7 cellular contexts compared by ENCODE assay signal in genomic region chr12:27244680-27245005, GRCh38. TPM values are rescaled to one million over a fixed set of nuclear protein-coding genes. Genes with fewer than 3 reads are reported as not detected.
DNase-seq lines count a peak whose midpoint lies in the region; ATAC-seq and TF ChIP-seq lines count a peak whose summit lies in the region.

No MANE protein-coding gene starts in this region.

- CTCF ChIA-PET in PC-9 (lab: Charles Lee), result interaction anchor here (0.7 to 1.6 kb wide), 3 partner anchors 62 to 543 kb away, joined by 3 to 6 read pairs (median 3); no protein-coding TSS in a partner anchor

- H3K18ac ChIP-seq in trophoblast cell (ENCODE audit: low read length), result peak overlapping the region; percentile 76

- peak overlapping the region; percentile 32 for H2BK5ac ChIP-seq in trophoblast cell (ENCODE audit: low read depth, low read length, poor library complexity)

- WGBS in trophoblast cell (ENCODE audit: extremely low coverage, insufficient coverage, insufficient read length), result no CpG with 5 or more reads among the region's 13 CpGs

- H4K91ac ChIP-seq in trophoblast cell (ENCODE audit: low read depth, low read length), result peak overlapping the region; percentile 63

- 0 out of 2 replicates have a peak, but pooled peaks have one; percentile 4 for TF ChIP-seq CTCF in PC-9 (conservative IDR thresholded peaks at IDR 0.05)
- TF ChIP-seq CTCF in epithelial cell of proximal tubule (conservative IDR thresholded peaks at IDR 0.05; ENCODE audit: low read depth, low read length), result no peak

- H3K4ac ChIP-seq in trophoblast cell (ENCODE audit: low read depth, low read length), result peak overlapping the region; percentile 60

- peaks cover 9% of the 10 kb centered on the region for H3K79me1 ChIP-seq in trophoblast cell (ENCODE audit: low read length)

- H3K4me3 ChIP-seq in PC-9 (peak overlapping the region; percentile 64), epithelial cell of proximal tubule (ENCODE audit: low read depth, low read length) (peak overlapping the region; percentile 66), trophoblast cell (ENCODE audit: low read depth, low read length) (peak overlapping the region; percentile 84)

- peak overlapping the region; percentile 59 for H4K8ac ChIP-seq in trophoblast cell (ENCODE audit: low read depth, low read length)

- H3K4me2 ChIP-seq in PC-9, result peak overlapping the region; percentile 86
- peak overlapping the region; percentile 72 for H3K4me2 ChIP-seq in trophoblast cell (ENCODE audit: low read length)

- intact Hi-C loops in PC-9 (cut with micrococcal nuclease; ENCODE audit: unreplicated experiment), result loop anchor here (1.0 to 5.0 kb wide), 5 partner anchors 58 to 230 kb away; partner anchors contain the start of gene TM7SF3

- H3K36me3 ChIP-seq in PC-9 (ENCODE audit: low read depth) (no peaks in the 10 kb centered on the region), trophoblast cell (ENCODE audit: control insufficient read depth in 1 of 2, insufficient read depth in 2 of 2, low read length in 2 of 2) (no peaks in the 10 kb centered on the region)

- H3K79me2 ChIP-seq in PC-9 (ENCODE audit: low read depth) (peaks cover 45% of the 10 kb centered on the region), trophoblast cell (ENCODE audit: control insufficient read depth, insufficient read depth, low read length, poor library complexity) (peaks cover 5% of the 10 kb centered on the region)

- peak overlapping the region; percentile 65 for H2BK120ac ChIP-seq in trophoblast cell (ENCODE audit: insufficient read depth, low read length, poor library complexity)

- H3F3A ChIP-seq in PC-9 (ENCODE audit: insufficient read depth, low read depth), result peaks cover 21% of the 10 kb centered on the region

- H2AFZ ChIP-seq in PC-9 (peak overlapping the region; percentile 89), trophoblast cell (ENCODE audit: insufficient read depth, low read length, poor library complexity) (peak overlapping the region; percentile 73)

- no peak overlapping the region for H2BK12ac ChIP-seq in trophoblast cell (ENCODE audit: low read length)

- peak overlapping the region; percentile 90 for H3K9ac ChIP-seq in trophoblast cell (ENCODE audit: low read length)

- no peak overlapping the region for H2AK5ac ChIP-seq in trophoblast cell (ENCODE audit: low read length)

- TSS peak; percentile 60 for BruUV-seq in PC-9 (replicated peaks; lab: Mats Ljungman, UMichigan)

- peak; percentile 5 for ATAC-seq in GM21528 (IDR thresholded peaks at IDR 0.05; ENCODE audit: low FRiP score, unreplicated experiment)

- POLR2A ChIA-PET in PC-9 (lab: Charles Lee; ENCODE audit: unreplicated experiment), result interaction anchor here (0.5 to 1.1 kb wide), 8 partner anchors 27 to 1144 kb away, joined by 3 to 12 read pairs (median 3); no protein-coding TSS in a partner anchor

- DNase-seq in PC-9 (no peak), epithelial cell of proximal tubule (ENCODE audit: low read depth) (no peak), trophoblast cell (no peak), DMS53 (lab: John Stamatoyannopoulos, UW) (no peak), iPS-NIHi7 (ENCODE audit: extremely low spot score) (no peak)
- DNase-seq in effector CD4-positive, alpha-beta T cell, result no peak

- H3K9me3 ChIP-seq in PC-9 (ENCODE audit: insufficient read depth, low read depth) (no peaks in the 10 kb centered on the region), trophoblast cell (ENCODE audit: insufficient read depth, low read depth, low read length) (peaks cover 2% of the 10 kb centered on the region)

- H4K12ac ChIP-seq in trophoblast cell (ENCODE audit: low read depth, low read length), result peak overlapping the region; percentile 49

- H3K27me3 ChIP-seq in PC-9 (ENCODE audit: insufficient read depth, low read depth) (no peaks in the 10 kb centered on the region), trophoblast cell (ENCODE audit: insufficient read depth, low read length) (no peaks in the 10 kb centered on the region)

- H3K4me1 ChIP-seq in PC-9 (replicated peaks; ENCODE audit: insufficient read depth), result peaks cover 19% of the 10 kb centered on the region
- H3K4me1 ChIP-seq in trophoblast cell (ENCODE audit: control insufficient read depth in 1 of 2, insufficient read depth in 2 of 2, low read length in 2 of 2), result peaks cover 0 to 2% of the 10 kb centered on the region in 2 experiments

- peak overlapping the region; percentile 75 for H3K27ac ChIP-seq in PC-9
- H3K27ac ChIP-seq in trophoblast cell (ENCODE audit: low read depth, low read length), result peak overlapping the region; percentile 55

- no peaks in the 10 kb centered on the region for H3K9me2 ChIP-seq in PC-9 (ENCODE audit: insufficient read depth)

- H4K20me1 ChIP-seq in PC-9 (ENCODE audit: insufficient read depth), result 0 out of 2 replicates have a peak, but pooled peaks cover 6% of the 10 kb centered on the region

- peak overlapping the region; percentile 83 for H3K14ac ChIP-seq in trophoblast cell (ENCODE audit: low read length)

- no peak overlapping the region for H3K23ac ChIP-seq in trophoblast cell (ENCODE audit: low read length)

RNA-seq across cellular contexts. Expression of gene STK38L, which starts 0.6 kb away (rescaled TPM):
- total RNA-seq in PC-9 (2021) (34.7 and 40.0 TPM in 2 replicates), epithelial cell of proximal tubule (9.7 and 14.9 TPM in 2 replicates)
- 28.6 and 30.7 TPM in 2 replicates for polyA plus RNA-seq in trophoblast cell (2013)
